16 cellular contexts compared by ENCODE assay signal in genomic region chr5:75167345-75167744, GRCh38.
DNase-seq lines count a peak whose midpoint lies in the region; TF ChIP-seq lines count a peak whose summit lies in the region.
"Had no signal": no experiment of that assay in that cellular context is flagged by ENCODE, and none has a peak within 500 bp of the region (broad histone marks: within the 10 kb centered on the region; RNA-seq: fewer than 3 reads in every experiment).

No MANE protein-coding gene starts in this region.

- CTCF ChIA-PET in activated CD4-positive, alpha-beta T cell treated with anti-CD3 and anti-CD28 coated beads, Interleukin-2, amount 10 ng/mL, durations not matched to agents 7 days and 5 days (lab: Charles Lee) = no interaction called here

- H3K9me3 Mint-ChIP-seq in activated CD4-positive, alpha-beta T cell treated with anti-CD3 and anti-CD28 coated beads, Interleukin-2, amount 10 ng/mL, durations not matched to agents 7 days and 5 days = peaks cover 1% of the 10 kb centered on the region
- peaks cover 9% of the 10 kb centered on the region for H3K9me3 Mint-ChIP-seq in endodermal cell
- H3K9me3 Mint-ChIP-seq in CD14-positive monocyte = peaks cover 0 to 7% (median 2%) of the 10 kb centered on the region in 7 donors
- H3K9me3 Mint-ChIP-seq: activated T-cell treated with anti-CD3 and anti-CD28 coated beads, Interleukin-2, amount 50 U/mL, for 4 hours; stimulated activated effector memory CD8-positive, alpha-beta T cell treated with anti-CD3 and anti-CD28 coated beads, Interleukin-12 subunit alpha, Interleukin-12 subunit beta, amount 100 ng/mL, for 72 hours had no signal

- no peaks in the 10 kb centered on the region for H3K4me1 Mint-ChIP-seq in activated CD4-positive, alpha-beta T cell treated with anti-CD3 and anti-CD28 coated beads, Interleukin-2, amount 10 ng/mL, durations not matched to agents 7 days and 5 days
- H3K4me1 Mint-ChIP-seq in endodermal cell (peaks cover 6% of the 10 kb centered on the region), CD14-positive monocyte (no peaks in the 10 kb centered on the region)
- H3K4me1 Mint-ChIP-seq: naive thymus-derived CD4-positive, alpha-beta T cell; stimulated activated effector memory CD8-positive, alpha-beta T cell treated with anti-CD3 and anti-CD28 coated beads, Interleukin-12 subunit alpha, Interleukin-12 subunit beta, amount 100 ng/mL, for 72 hours had no signal

- H3K4me3 ChIP-seq in OCI-LY1 (ENCODE audit: low read depth, low read length, poor library complexity, severe bottlenecking) (no peak overlapping the region), endodermal cell (ENCODE audit: low read length) (no peak overlapping the region), smooth muscle cell (no peak overlapping the region)
- H3K4me3 ChIP-seq: colonic mucosa had no signal

- intact Hi-C loops in CD14-positive monocyte (cut with micrococcal nuclease) = no loop called here

- H3K27ac ChIP-seq in OCI-LY1 (ENCODE audit: low read depth, low read length, poor library complexity, severe bottlenecking) (no peak overlapping the region), endodermal cell (ENCODE audit: low read depth, low read length) (no peak overlapping the region), smooth muscle cell (ENCODE audit: low read depth) (no peak overlapping the region)
- H3K27ac ChIP-seq: colonic mucosa had no signal

- no peaks in the 10 kb centered on the region for H3K27me3 ChIP-seq in OCI-LY1 (ENCODE audit: insufficient read depth, low read length)
- H3K27me3 ChIP-seq in endodermal cell (ENCODE audit: control insufficient read depth, insufficient read depth, low read length, poor library complexity, severe bottlenecking) = no peaks in the 10 kb centered on the region
- no peaks in the 10 kb centered on the region for H3K27me3 ChIP-seq in smooth muscle cell (ENCODE audit: low read depth)
- H3K27me3 ChIP-seq: colonic mucosa had no signal

- TF ChIP-seq CTCF in OCI-LY1 (IDR thresholded peaks at IDR 0.05; ENCODE audit: low read length) (peak; percentile 30; the same call in 1 of the 2 replicates), endodermal cell (conservative IDR thresholded peaks at IDR 0.05) (peak; percentile 72), smooth muscle cell (IDR thresholded peaks at IDR 0.05; ENCODE audit: borderline replicate concordance, insufficient read depth, poor library complexity, severe bottlenecking) (peak; percentile 29), CD14-positive monocyte (IDR thresholded peaks at IDR 0.05) (no peak)

- no peak for DNase-seq in activated CD4-positive, alpha-beta T cell treated with anti-CD3 and anti-CD28 coated beads, Interleukin-2, amount 10 ng/mL, durations not matched to agents 7 days and 5 days
- no peak for DNase-seq in activated CD4-positive, alpha-beta T cell treated with anti-CD3 and anti-CD28 coated beads, Interleukin-2, amount 50 U/mL, for 4 hours
- DNase-seq in endodermal cell (no peak), smooth muscle cell (lab: John Stamatoyannopoulos, UW; ENCODE audit: unreplicated experiment) (no peak), CD14-positive monocyte (ENCODE audit: low spot score) (no peak), DMS79 (lab: John Stamatoyannopoulos, UW) (no peak), CD1c-positive myeloid dendritic cell (ENCODE audit: extremely low spot score) (no peak)
- DNase-seq: activated T-cell treated with anti-CD3 and anti-CD28 coated beads, Interleukin-2, amount 50 U/mL, for 4 hours; colonic mucosa; hippocampal formation; NCI-H1092; NCI-H774; T-helper 9 cell had no signal

- H3K9ac ChIP-seq in OCI-LY1 (ENCODE audit: low read length) (no peak overlapping the region), endodermal cell (ENCODE audit: extremely low read depth, low read length, poor library complexity, severe bottlenecking) (no peak overlapping the region), smooth muscle cell (ENCODE audit: low read depth) (no peak overlapping the region)

- H4K20me1 ChIP-seq in OCI-LY1 (ENCODE audit: insufficient read depth, low read length) (no peaks in the 10 kb centered on the region), smooth muscle cell (ENCODE audit: low read depth) (no peaks in the 10 kb centered on the region)

- H3K9me3 ChIP-seq in OCI-LY1 (ENCODE audit: low read length) (no peaks in the 10 kb centered on the region), endodermal cell (ENCODE audit: control insufficient read depth, low read length) (peaks cover 16% of the 10 kb centered on the region), smooth muscle cell (replicated peaks; ENCODE audit: low read depth) (no peaks in the 10 kb centered on the region)
- H3K9me3 ChIP-seq: colonic mucosa had no signal

- H3K36me3 ChIP-seq in OCI-LY1 (ENCODE audit: insufficient read depth, low read length) = no peaks in the 10 kb centered on the region
- H3K36me3 ChIP-seq in endodermal cell (ENCODE audit: control insufficient read depth, insufficient read depth, low read length) = no peaks in the 10 kb centered on the region
- no peaks in the 10 kb centered on the region for H3K36me3 ChIP-seq in smooth muscle cell (ENCODE audit: low read depth)
- H3K36me3 ChIP-seq: colonic mucosa had no signal

- no peaks in the 10 kb centered on the region for H3F3A ChIP-seq in OCI-LY1 (ENCODE audit: insufficient read depth, low read length)
- H3F3A ChIP-seq in smooth muscle cell (ENCODE audit: low read depth) = peaks cover 12% of the 10 kb centered on the region

- peak overlapping the region; percentile 20 for H3K27ac Mint-ChIP-seq in activated CD4-positive, alpha-beta T cell treated with anti-CD3 and anti-CD28 coated beads, Interleukin-2, amount 10 ng/mL, durations not matched to agents 7 days and 5 days
- no peak overlapping the region for H3K27ac Mint-ChIP-seq in endodermal cell
- no peak overlapping the region for H3K27ac Mint-ChIP-seq in CD14-positive monocyte
- H3K27ac Mint-ChIP-seq: naive thymus-derived CD4-positive, alpha-beta T cell; stimulated activated effector memory CD8-positive, alpha-beta T cell treated with anti-CD3 and anti-CD28 coated beads, Interleukin-12 subunit alpha, Interleukin-12 subunit beta, amount 100 ng/mL, for 72 hours had no signal

- H3K4me1 ChIP-seq in OCI-LY1 (ENCODE audit: insufficient read depth, low read length, severe bottlenecking) (no peaks in the 10 kb centered on the region), endodermal cell (ENCODE audit: control insufficient read depth, insufficient read depth, low read length) (no peaks in the 10 kb centered on the region), smooth muscle cell (ENCODE audit: low read depth) (peaks cover 16% of the 10 kb centered on the region)
- H3K4me1 ChIP-seq: colonic mucosa had no signal

- H3K4me3 Mint-ChIP-seq in activated CD4-positive, alpha-beta T cell treated with anti-CD3 and anti-CD28 coated beads, Interleukin-2, amount 10 ng/mL, durations not matched to agents 7 days and 5 days = no peak overlapping the region
- no peak overlapping the region for H3K4me3 Mint-ChIP-seq in endodermal cell
- H3K4me3 Mint-ChIP-seq in CD14-positive monocyte = no peak overlapping the region
- H3K4me3 Mint-ChIP-seq: activated T-cell treated with anti-CD3 and anti-CD28 coated beads, Interleukin-2, amount 50 U/mL, for 4 hours; naive thymus-derived CD4-positive, alpha-beta T cell; stimulated activated effector memory CD8-positive, alpha-beta T cell treated with anti-CD3 and anti-CD28 coated beads, Interleukin-12 subunit alpha, Interleukin-12 subunit beta, amount 100 ng/mL, for 72 hours had no signal

- no peaks in the 10 kb centered on the region for H3K9me2 ChIP-seq in OCI-LY1 (ENCODE audit: low read depth, low read length)

- H2AFZ ChIP-seq in OCI-LY1 (ENCODE audit: low read length) (no peak overlapping the region), smooth muscle cell (ENCODE audit: low read depth) (no peak overlapping the region)

- H3K27me3 Mint-ChIP-seq in activated CD4-positive, alpha-beta T cell treated with anti-CD3 and anti-CD28 coated beads, Interleukin-2, amount 10 ng/mL, durations not matched to agents 7 days and 5 days = no peaks in the 10 kb centered on the region
- H3K27me3 Mint-ChIP-seq in endodermal cell (ENCODE audit: insufficient read depth) (no peaks in the 10 kb centered on the region), CD14-positive monocyte (ENCODE audit: low read depth in 3 of 3) (no peaks in the 10 kb centered on the region)
- H3K27me3 Mint-ChIP-seq: naive thymus-derived CD4-positive, alpha-beta T cell had no signal

- H3K36me3 Mint-ChIP-seq in activated CD4-positive, alpha-beta T cell treated with anti-CD3 and anti-CD28 coated beads, Interleukin-2, amount 10 ng/mL, durations not matched to agents 7 days and 5 days (ENCODE audit: low read depth) = no peaks in the 10 kb centered on the region
- no peaks in the 10 kb centered on the region for H3K36me3 Mint-ChIP-seq in endodermal cell (ENCODE audit: low read depth)
- H3K36me3 Mint-ChIP-seq in CD14-positive monocyte = no peaks in the 10 kb centered on the region
- H3K36me3 Mint-ChIP-seq: stimulated activated effector memory CD8-positive, alpha-beta T cell treated with anti-CD3 and anti-CD28 coated beads, Interleukin-12 subunit alpha, Interleukin-12 subunit beta, amount 100 ng/mL, for 72 hours had no signal

- POLR2A ChIA-PET in activated CD4-positive, alpha-beta T cell treated with anti-CD3 and anti-CD28 coated beads, Interleukin-2, amount 10 ng/mL, durations not matched to agents 7 days and 5 days (lab: Charles Lee) = no interaction called here

- H3K4me2 ChIP-seq in OCI-LY1 (ENCODE audit: low read length) (no peak overlapping the region), smooth muscle cell (peak overlapping the region; percentile 42)

- no peaks in the 10 kb centered on the region for H3K79me2 ChIP-seq in OCI-LY1 (ENCODE audit: insufficient read depth, low read length)
- no peaks in the 10 kb centered on the region for H3K79me2 ChIP-seq in smooth muscle cell (ENCODE audit: low read depth)
